ENCODE assay signal across 8 cellular contexts in genomic region chr12:105331805-105332251, GRCh38. TPM values are rescaled to one million over a fixed set of nuclear protein-coding genes. Genes with fewer than 3 reads are reported as not detected.
A peak's percentile ranks its signal among the peaks of the same experiment; 100 is the strongest.
DNase-seq lines count a peak whose midpoint lies in the region; ATAC-seq and TF ChIP-seq lines count a peak whose summit lies in the region.

No MANE protein-coding gene starts in this region.

- peak overlapping the region; percentile 76 for H3K4me3 Mint-ChIP-seq in activated naive CD4-positive, alpha-beta T cell treated with anti-CD3 and anti-CD28 coated beads for 36 hours
- peak overlapping the region; percentile 86 for H3K4me3 Mint-ChIP-seq in activated B cell treated with CpG ODN at 0.5 μM for 24 hours

- TF ChIP-seq EP300 in suprapubic skin (IDR thresholded peaks at IDR 0.05): no peak

- TF ChIP-seq POLR2A in suprapubic skin (IDR thresholded peaks at IDR 0.05): no peak

- H3K4me3 ChIP-seq in fibroblast of villous mesenchyme (ENCODE audit: low read depth, low read length) (peak overlapping the region; percentile 81), suprapubic skin (peak overlapping the region; percentile 79)

- H3K9me3 Mint-ChIP-seq in activated naive CD4-positive, alpha-beta T cell treated with anti-CD3 and anti-CD28 coated beads for 36 hours: no peaks in the 10 kb centered on the region
- no peaks in the 10 kb centered on the region for H3K9me3 Mint-ChIP-seq in activated B cell treated with CpG ODN at 0.5 μM for 24 hours

- H3K27ac ChIP-seq in suprapubic skin: peak overlapping the region; percentile 16

- no peak for ATAC-seq in activated B cell treated with CpG ODN at 0.5 μM for 24 hours (ENCODE audit: low read depth)
- no peak for ATAC-seq in HG02678 (IDR thresholded peaks at IDR 0.05; ENCODE audit: unreplicated experiment)
- no peak for ATAC-seq in GM19395 (IDR thresholded peaks at IDR 0.05; ENCODE audit: unreplicated experiment)

- H3K4me1 Mint-ChIP-seq in activated naive CD4-positive, alpha-beta T cell treated with anti-CD3 and anti-CD28 coated beads for 36 hours (ENCODE audit: low read depth): peaks cover 35% of the 10 kb centered on the region
- peaks cover 50% of the 10 kb centered on the region for H3K4me1 Mint-ChIP-seq in activated B cell treated with CpG ODN at 0.5 μM for 24 hours

- CTCF ChIA-PET in activated naive CD4-positive, alpha-beta T cell treated with anti-CD3 and anti-CD28 coated beads for 36 hours (lab: Charles Lee): interaction anchor here (0.6 to 1.4 kb wide), 3 partner anchors 16 to 1129 kb away, joined by 3 to 5 read pairs (median 3); no protein-coding TSS in a partner anchor
- CTCF ChIA-PET in activated B cell treated with CpG ODN at 0.5 μM for 24 hours (lab: Charles Lee): no interaction called here

- no peaks in the 10 kb centered on the region for H3K9me3 ChIP-seq in suprapubic skin

- peak; percentile 63 for DNase-seq in activated naive CD4-positive, alpha-beta T cell treated with anti-CD3 and anti-CD28 coated beads for 36 hours
- DNase-seq in activated naive CD4-positive, alpha-beta T cell treated with anti-CD3 and anti-CD28 coated beads, Interleukin-2, amount 50 U/mL, for 16 hours: no peak
- DNase-seq in activated B cell treated with CpG ODN at 0.5 μM for 24 hours: no peak
- DNase-seq in fibroblast of villous mesenchyme (ENCODE audit: low read depth): no peak
- DNase-seq in suprapubic skin (ENCODE audit: low spot score in 2 of 2): no peak
- no peak for DNase-seq in C1 segment of cervical spinal cord (lab: John Stamatoyannopoulos, UW)

- H3K27me3 ChIP-seq in suprapubic skin: no peaks in the 10 kb centered on the region

- H3K27ac Mint-ChIP-seq in activated naive CD4-positive, alpha-beta T cell treated with anti-CD3 and anti-CD28 coated beads for 36 hours: no peak overlapping the region
- H3K27ac Mint-ChIP-seq in activated B cell treated with CpG ODN at 0.5 μM for 24 hours: peak overlapping the region; percentile 76

- H3K36me3 ChIP-seq in suprapubic skin: no peaks in the 10 kb centered on the region

- no peaks in the 10 kb centered on the region for H3K27me3 Mint-ChIP-seq in activated naive CD4-positive, alpha-beta T cell treated with anti-CD3 and anti-CD28 coated beads for 36 hours (ENCODE audit: low read depth)
- no peaks in the 10 kb centered on the region for H3K27me3 Mint-ChIP-seq in activated B cell treated with CpG ODN at 0.5 μM for 24 hours

- H3K36me3 Mint-ChIP-seq in activated naive CD4-positive, alpha-beta T cell treated with anti-CD3 and anti-CD28 coated beads for 36 hours (ENCODE audit: low read depth): no peaks in the 10 kb centered on the region
- no peaks in the 10 kb centered on the region for H3K36me3 Mint-ChIP-seq in activated B cell treated with CpG ODN at 0.5 μM for 24 hours (ENCODE audit: low read depth)

- WGBS in suprapubic skin: 35% methylated on average over 8 of the region's 8 CpGs

- H3K4me1 ChIP-seq in suprapubic skin: peaks cover 26% of the 10 kb centered on the region

- POLR2A ChIA-PET in activated B cell treated with CpG ODN at 0.5 μM for 24 hours (lab: Charles Lee): interaction anchor here (0.7 to 0.8 kb wide), 2 partner anchors 18 to 23 kb away, joined by 3 read pairs; no protein-coding TSS in a partner anchor

- TF ChIP-seq CTCF in activated B cell treated with CpG ODN at 0.5 μM for 24 hours (IDR thresholded peaks at IDR 0.05): no peak
- TF ChIP-seq CTCF in fibroblast of villous mesenchyme (IDR thresholded peaks at IDR 0.05; ENCODE audit: insufficient read depth, low read depth, low read length): no peak
- no peak for TF ChIP-seq CTCF in suprapubic skin (IDR thresholded peaks at IDR 0.05)

- intact Hi-C loops in activated naive CD4-positive, alpha-beta T cell treated with anti-CD3 and anti-CD28 coated beads for 36 hours (cut with micrococcal nuclease): loop anchor here (2.0 to 10.0 kb wide), 5 partner anchors 223 to 1487 kb away; partner anchors contain the start of genes CKAP4, NOPCHAP1, NT5DC3 and TCP11L2
- intact Hi-C loops in activated B cell treated with CpG ODN at 0.5 μM for 24 hours (cut with micrococcal nuclease): loop anchor here (2.0 to 10.0 kb wide), 2 partner anchors 51 to 1047 kb away; no protein-coding TSS in a partner anchor

RNA-seq across cellular contexts. Expression of gene C12orf75, which starts 1.3 kb away (rescaled TPM):
- total RNA-seq in activated naive CD4-positive, alpha-beta T cell treated with anti-CD3 and anti-CD28 coated beads for 36 hours: 10 to 100 TPM; 41.1 to 48.5 TPM
- total RNA-seq in activated B cell treated with CpG ODN at 0.5 μM for 24 hours (37.1 and 40.8 TPM in 2 replicates), fibroblast of villous mesenchyme (295 and 302 TPM in 2 replicates), suprapubic skin (10 to 100 TPM; 17.4 to 28.5 (median 25.3) TPM)
